Comparison of ENCODE assay signal across 7 cellular contexts in the genomic region with DNA sequence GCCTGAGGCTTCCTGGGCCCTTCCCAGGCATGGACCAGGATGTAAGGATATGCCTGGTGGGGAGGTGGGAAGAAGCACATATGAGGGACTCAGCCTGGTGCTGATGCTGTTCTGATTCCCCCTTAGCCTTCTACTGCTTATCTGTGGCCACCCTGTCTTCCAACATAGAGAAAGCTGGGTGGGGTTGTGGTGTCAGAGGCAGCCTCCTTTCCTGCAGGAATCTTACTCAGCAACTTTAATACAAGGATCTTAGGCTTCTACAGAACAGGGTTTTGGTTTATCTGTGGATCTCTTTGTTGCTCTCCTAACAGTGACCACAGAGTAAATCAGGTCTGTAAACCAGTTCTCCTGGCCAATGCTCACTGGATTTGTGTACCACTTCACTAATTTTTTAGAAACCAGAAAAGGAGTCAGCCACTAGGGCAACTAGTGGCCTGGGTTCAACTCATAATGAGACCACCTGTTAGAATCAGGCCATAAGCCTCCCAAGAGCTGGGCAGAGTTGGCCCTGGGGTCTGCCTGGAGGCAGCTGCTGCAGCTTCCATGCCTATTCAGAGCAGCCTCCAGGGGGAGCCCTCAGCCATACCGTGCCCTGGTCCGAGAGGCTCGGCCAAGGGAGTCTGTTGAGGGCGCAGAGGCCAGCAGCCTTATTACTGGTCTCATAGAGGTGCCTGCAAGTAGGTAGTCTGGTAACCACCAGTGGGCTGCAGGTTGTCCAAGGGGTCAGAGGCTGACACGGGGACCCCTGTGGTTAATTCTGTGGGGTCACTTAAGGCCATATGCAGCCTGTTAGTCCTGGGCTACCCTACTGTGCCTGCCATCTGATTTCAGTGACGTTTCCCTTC. TPM values are rescaled to one million over a fixed set of nuclear protein-coding genes. Genes with fewer than 3 reads are reported as not detected.
DNase-seq lines count a peak whose midpoint lies in the region; ATAC-seq and TF ChIP-seq lines count a peak whose summit lies in the region.

No MANE protein-coding gene starts in this region.

- H3K4me1 Mint-ChIP-seq in chondrocyte (ENCODE audit: low read depth): peaks cover 7% of the 10 kb centered on the region
- peaks cover 24% of the 10 kb centered on the region for H3K4me1 Mint-ChIP-seq in stimulated activated naive CD8-positive, alpha-beta T cell treated with anti-CD3 and anti-CD28 coated beads, Interleukin-15, amount 100 ng/mL, for 72 hours

- no peak overlapping the region for H3K27ac Mint-ChIP-seq in chondrocyte (ENCODE audit: unreplicated experiment)
- no peak overlapping the region for H3K27ac Mint-ChIP-seq in stimulated activated naive CD8-positive, alpha-beta T cell treated with anti-CD3 and anti-CD28 coated beads, Interleukin-15, amount 100 ng/mL, for 72 hours

- DNase-seq in chondrocyte (ENCODE audit: low spot score): peak; percentile 84
- peak; percentile 63 to 73 for DNase-seq in lung microvascular endothelial cell (ENCODE audit: low read depth in 2 of 2)
- DNase-seq in stimulated activated naive CD8-positive, alpha-beta T cell treated with anti-CD3 and anti-CD28 coated beads, Interleukin-15, amount 100 ng/mL, for 72 hours: peak; percentile 46 to 56
- DNase-seq in central memory CD4-positive, alpha-beta T cell: no peak

- H3K36me3 Mint-ChIP-seq in chondrocyte (ENCODE audit: low read depth): peaks cover 9% of the 10 kb centered on the region

- H3K27ac ChIP-seq in VCaP: no peak overlapping the region

- TF ChIP-seq CTCF in GM12873 (IDR thresholded peaks at IDR 0.05; ENCODE audit: insufficient read depth, low read depth, low read length, missing control alignments) (peak; percentile 93), VCaP (conservative IDR thresholded peaks at IDR 0.05) (peak; percentile 77), chondrocyte (IDR thresholded peaks at IDR 0.05) (peak; percentile 84)

- H3K4me3 Mint-ChIP-seq in chondrocyte (ENCODE audit: unreplicated experiment): no peak overlapping the region
- H3K4me3 Mint-ChIP-seq in stimulated activated naive CD8-positive, alpha-beta T cell treated with anti-CD3 and anti-CD28 coated beads, Interleukin-15, amount 100 ng/mL, for 72 hours: no peak overlapping the region

- ATAC-seq in stimulated activated naive CD8-positive, alpha-beta T cell treated with anti-CD3 and anti-CD28 coated beads, Interleukin-15, amount 100 ng/mL, for 72 hours: peak; percentile 79

- TF ChIP-seq RAD21 in Ishikawa (IDR thresholded peaks at IDR 0.05; ENCODE audit: low read depth): peak; percentile 65

- no peaks in the 10 kb centered on the region for H3K27me3 Mint-ChIP-seq in chondrocyte (ENCODE audit: low read depth)
- H3K27me3 Mint-ChIP-seq in stimulated activated naive CD8-positive, alpha-beta T cell treated with anti-CD3 and anti-CD28 coated beads, Interleukin-15, amount 100 ng/mL, for 72 hours: peaks cover 24% of the 10 kb centered on the region

- no peak for TF ChIP-seq EP300 in Ishikawa (IDR thresholded peaks at IDR 0.05; ENCODE audit: borderline replicate concordance)

- no peaks in the 10 kb centered on the region for H3K9me3 Mint-ChIP-seq in chondrocyte (ENCODE audit: low read depth)
- H3K9me3 Mint-ChIP-seq in stimulated activated naive CD8-positive, alpha-beta T cell treated with anti-CD3 and anti-CD28 coated beads, Interleukin-15, amount 100 ng/mL, for 72 hours: no peaks in the 10 kb centered on the region

TF ChIP-seq in Ishikawa, 13 proteins besides CTCF, POLR2A, EP300 and RAD21:
- no peak for TF ChIP-seq ZBTB7A (IDR thresholded peaks at IDR 0.05; ENCODE audit: low read depth)
- TF ChIP-seq YY1 (IDR thresholded peaks at IDR 0.05; ENCODE audit: low read depth): no peak
- no peak for TF ChIP-seq REST (IDR thresholded peaks at IDR 0.05; ENCODE audit: low read depth)
- no peak for TF ChIP-seq CEBPB (IDR thresholded peaks at IDR 0.05)
- TF ChIP-seq FOXM1 (IDR thresholded peaks at IDR 0.05; ENCODE audit: borderline replicate concordance, low read depth): no peak
- TF ChIP-seq TEAD4 (IDR thresholded peaks at IDR 0.05): no peak
- TF ChIP-seq USF1 (IDR thresholded peaks at IDR 0.05): no peak
- no peak for TF ChIP-seq TCF12 (IDR thresholded peaks at IDR 0.05; ENCODE audit: low read depth)
- no peak for TF ChIP-seq NFIC (IDR thresholded peaks at IDR 0.05)
- TF ChIP-seq, protein P1, sequence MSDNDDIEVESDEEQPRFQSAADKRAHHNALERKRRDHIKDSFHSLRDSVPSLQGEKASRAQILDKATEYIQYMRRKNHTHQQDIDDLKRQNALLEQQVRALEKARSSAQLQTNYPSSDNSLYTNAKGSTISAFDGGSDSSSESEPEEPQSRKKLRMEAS (IDR thresholded peaks at IDR 0.05): no peak
- no peak for TF ChIP-seq TAF1 (IDR thresholded peaks at IDR 0.05; ENCODE audit: low read depth)
- no peak for TF ChIP-seq CREB1 (IDR thresholded peaks at IDR 0.05; ENCODE audit: low read depth)
- no peak for TF ChIP-seq EGR1 (IDR thresholded peaks at IDR 0.05)

RNA-seq across cellular contexts. Expression of gene HAS3, which starts 7.1 kb away (rescaled TPM):
- 0.92 to 1.5 TPM (median 1.4 TPM) in 3 replicates for total RNA-seq in chondrocyte
- total RNA-seq in lung microvascular endothelial cell: 1.4 and 1.7 TPM in 2 replicates

RNA-seq across cellular contexts. Expression of gene CHTF8, which starts 19.9 kb away (rescaled TPM):
- total RNA-seq in chondrocyte (77.1 to 83.2 TPM (median 83.1 TPM) in 3 replicates), lung microvascular endothelial cell (60.4 and 62.3 TPM in 2 replicates)

RNA-seq across cellular contexts. Expression of gene UTP4, which starts 19.9 kb away (rescaled TPM):
- 37.2 to 46.0 TPM (median 41.7 TPM) in 3 replicates for total RNA-seq in chondrocyte
- 11.1 and 11.7 TPM in 2 replicates for total RNA-seq in lung microvascular endothelial cell
